ENCODE assay signal across 23 cellular contexts in genomic region chr3:147420361-147421183, GRCh38. TPM values are rescaled to one million over a fixed set of nuclear protein-coding genes. Genes with fewer than 3 reads are reported as not detected.
A peak's percentile ranks its signal among the peaks of the same experiment; 100 is the strongest.
DNase-seq lines count a peak whose midpoint lies in the region; ATAC-seq and TF ChIP-seq lines count a peak whose summit lies in the region.
"Had no signal": no experiment of that assay in that cellular context is flagged by ENCODE, and none has a peak within 500 bp of the region (broad histone marks: within the 10 kb centered on the region; RNA-seq: fewer than 3 reads in every experiment).

No MANE protein-coding gene starts in this region.

- ATAC-seq in Right ventricle myocardium superior (ENCODE audit: poor library complexity) (no peak), HG03457 (IDR thresholded peaks at IDR 0.05; ENCODE audit: unreplicated experiment) (no peak)
- ATAC-seq: HCT116; natural killer cell treated with Interleukin-12 subunit alpha and Interleukin-12 subunit beta and Interleukin-15 and Interleukin-18, amount 100 ng/mL, for 72 hours; Right ventricle myocardium inferior; stimulated activated effector memory CD8-positive, alpha-beta T cell treated with anti-CD3 and anti-CD28 coated beads, Interleukin-12 subunit alpha, Interleukin-12 subunit beta, amount 100 ng/mL, for 72 hours had no signal

- no peak overlapping the region for H3K27ac ChIP-seq in cardiac muscle cell
- H3K27ac ChIP-seq in coronary artery, result no peak overlapping the region
- no peak overlapping the region for H3K27ac ChIP-seq in mesodermal cell (ENCODE audit: low read depth, low read length, severe bottlenecking)
- H3K27ac ChIP-seq in temporal lobe (ENCODE audit: low read depth, low read length), result peak overlapping the region; percentile 41
- H3K27ac ChIP-seq: BLaER1 treated with 17β-estradiol and CSF1 and Interleukin-3, amounts not matched to agents 10 nM and 100 nM; breast epithelium; KMS-11; tibial nerve had no signal

- H3K4me3 ChIP-seq in cardiac muscle cell, result peak overlapping the region; percentile 9
- H3K4me3 ChIP-seq in coronary artery, result peak overlapping the region; percentile 49
- peak overlapping the region; percentile 24 for H3K4me3 ChIP-seq in mesodermal cell (ENCODE audit: extremely low read depth, insufficient read depth, low read length, poor library complexity, severe bottlenecking)
- H3K4me3 ChIP-seq: BLaER1 treated with 17β-estradiol and CSF1 and Interleukin-3, amounts not matched to agents 10 nM and 100 nM; breast epithelium; lung had no signal

- intact Hi-C loops in Right ventricle myocardium superior (cut with DNase I), result no loop called here

- 6 to 13% methylated on average over 19 to 21 of the region's 32 CpGs for WGBS in mesodermal cell (ENCODE audit: insufficient coverage in 2 of 2), 2 experiments

- peaks cover 100% of the 10 kb centered on the region for H3K27me3 ChIP-seq in cardiac muscle cell

- H3K36me3 ChIP-seq in cardiac muscle cell, result no peaks in the 10 kb centered on the region
- no peaks in the 10 kb centered on the region for H3K36me3 ChIP-seq in mesodermal cell (ENCODE audit: control insufficient read depth, insufficient read depth, low read length)
- H3K36me3 ChIP-seq: BLaER1 treated with 17β-estradiol and CSF1 and Interleukin-3, amounts not matched to agents 10 nM and 100 nM; breast epithelium; tibial nerve had no signal

- no peak for TF ChIP-seq CTCF in cardiac muscle cell (IDR thresholded peaks at IDR 0.05; ENCODE audit: low read depth, low read length)
- no peak for TF ChIP-seq CTCF in coronary artery (IDR thresholded peaks at IDR 0.05)

- H3K4me1 ChIP-seq in cardiac muscle cell (ENCODE audit: low read depth) (no peaks in the 10 kb centered on the region), mesodermal cell (ENCODE audit: control insufficient read depth, insufficient read depth, low read length, poor library complexity, severe bottlenecking) (peaks cover 9% of the 10 kb centered on the region)
- H3K4me1 ChIP-seq: BLaER1 treated with 17β-estradiol and CSF1 and Interleukin-3, amounts not matched to agents 10 nM and 100 nM had no signal

- DNase-seq in cardiac muscle cell (ENCODE audit: low read depth in 1 of 2, low spot score in 1 of 2) (no peak), Right ventricle myocardium superior (no peak), coronary artery (ENCODE audit: low spot score) (no peak), COLO668 (lab: John Stamatoyannopoulos, UW; ENCODE audit: unreplicated experiment) (no peak), NCI-H748 treated with DMSO at 0.1 percent for 48 hours (lab: John Stamatoyannopoulos, UW) (no peak)
- DNase-seq: 8988T; effector CD4-positive, alpha-beta T cell; GF-D8; NCI-H1048; NCI-H2029 treated with DMSO at 0.1 percent for 48 hours; NCI-H510A had no signal

- H3K9me3 ChIP-seq in cardiac muscle cell (ENCODE audit: low read depth), result no peaks in the 10 kb centered on the region
- no peaks in the 10 kb centered on the region for H3K9me3 ChIP-seq in mesodermal cell (ENCODE audit: control insufficient read depth, low read length)

RNA-seq across cellular contexts. Expression of gene ZIC1, which starts 11.4 kb away (rescaled TPM):
- total RNA-seq in cardiac muscle cell, result not detected in 2 replicates
- 0.35 TPM in 1 of 2 replicates, not detected in the other for polyA plus RNA-seq in cardiac muscle cell
- total RNA-seq in Right ventricle myocardium superior, result not detected
- polyA plus RNA-seq in mesodermal cell (2013, experiment 1 of 2), result 16.1 TPM
- polyA plus RNA-seq in mesodermal cell (2013, experiment 2 of 2), result 15.2 TPM
- total RNA-seq in temporal lobe, result 12.3 TPM
- total RNA-seq: lung; natural killer cell treated with Interleukin-12 subunit alpha and Interleukin-12 subunit beta and Interleukin-15 and Interleukin-18, amount 100 ng/mL, for 72 hours; Right ventricle myocardium inferior; tibial nerve had no signal

RNA-seq across cellular contexts. Expression of gene ZIC4, which starts 14.2 kb away (rescaled TPM):
- not detected in 2 replicates for total RNA-seq in cardiac muscle cell
- not detected in 2 replicates for polyA plus RNA-seq in cardiac muscle cell
- not detected for total RNA-seq in Right ventricle myocardium superior
- polyA plus RNA-seq in mesodermal cell (2013, experiment 1 of 2), result 2.7 TPM
- polyA plus RNA-seq in mesodermal cell (2013, experiment 2 of 2), result 2.1 TPM
- 1.5 TPM for total RNA-seq in temporal lobe
- total RNA-seq: lung; natural killer cell treated with Interleukin-12 subunit alpha and Interleukin-12 subunit beta and Interleukin-15 and Interleukin-18, amount 100 ng/mL, for 72 hours; Right ventricle myocardium inferior had no signal
- polyA plus RNA-seq: lung had no signal

Comparison
In these comparisons a context has a peak if more than half of its experiments do, and no peak if none do; other contexts are left out.
1. RNA of gene ZIC1, which starts 11.4 kb away (total RNA-seq): 12.3 TPM in temporal lobe (single experiment); not detected in cardiac muscle cell and not detected in Right ventricle myocardium superior (single experiment); every median in the first group is over 10 times any median in the second.
2. Peak in every context shown above with its lines, with median percentiles within 50 percentile points of each other: H3K4me3 ChIP-seq.